1 cellular context compared by ENCODE assay signal in genomic region chr7:44043902-44044301, GRCh38.
TF ChIP-seq lines count a peak whose summit lies in the region.

No MANE protein-coding gene starts in this region.

TF ChIP-seq in HepG2, 621 proteins besides CTCF, POLR2A, EP300 and RAD21:
- TF ChIP-seq PPARG (CRISPR knock-in tag; conservative IDR thresholded peaks at IDR 0.05) = no peak
- TF ChIP-seq ZNF891 (CRISPR knock-in tag; IDR thresholded peaks at IDR 0.05) = 0 out of 2 replicates have a peak, but pooled peaks have one; percentile 2
- TF ChIP-seq ZNF256 (CRISPR knock-in tag; conservative IDR thresholded peaks at IDR 0.05) = no peak
- no peak for TF ChIP-seq ZNF264 (CRISPR knock-in tag; IDR thresholded peaks at IDR 0.05)
- TF ChIP-seq SNAPC4 (CRISPR knock-in tag; IDR thresholded peaks at IDR 0.05) = peak; percentile 18; the same call in 1 of the 2 replicates
- no peak for TF ChIP-seq ZNF781 (CRISPR knock-in tag; IDR thresholded peaks at IDR 0.05; ENCODE audit: borderline replicate concordance, not compliant biosample characterization)
- 0 out of 2 replicates have a peak, but pooled peaks have one; percentile 2 for TF ChIP-seq NFATC3 (CRISPR knock-in tag; IDR thresholded peaks at IDR 0.05)
- no peak for TF ChIP-seq MLX (CRISPR knock-in tag; IDR thresholded peaks at IDR 0.05)
- peak; percentile 87 for TF ChIP-seq ZNF263 (CRISPR knock-in tag; IDR thresholded peaks at IDR 0.05)
- TF ChIP-seq REL (CRISPR knock-in tag; conservative IDR thresholded peaks at IDR 0.05) = 0 out of 2 replicates have a peak, but pooled peaks have one; percentile 7
- 0 out of 2 replicates have a peak, but pooled peaks have one; percentile 29 for TF ChIP-seq NCOA1 (CRISPR knock-in tag; IDR thresholded peaks at IDR 0.05)
